8 cellular contexts compared by ENCODE assay signal in the genomic region with DNA sequence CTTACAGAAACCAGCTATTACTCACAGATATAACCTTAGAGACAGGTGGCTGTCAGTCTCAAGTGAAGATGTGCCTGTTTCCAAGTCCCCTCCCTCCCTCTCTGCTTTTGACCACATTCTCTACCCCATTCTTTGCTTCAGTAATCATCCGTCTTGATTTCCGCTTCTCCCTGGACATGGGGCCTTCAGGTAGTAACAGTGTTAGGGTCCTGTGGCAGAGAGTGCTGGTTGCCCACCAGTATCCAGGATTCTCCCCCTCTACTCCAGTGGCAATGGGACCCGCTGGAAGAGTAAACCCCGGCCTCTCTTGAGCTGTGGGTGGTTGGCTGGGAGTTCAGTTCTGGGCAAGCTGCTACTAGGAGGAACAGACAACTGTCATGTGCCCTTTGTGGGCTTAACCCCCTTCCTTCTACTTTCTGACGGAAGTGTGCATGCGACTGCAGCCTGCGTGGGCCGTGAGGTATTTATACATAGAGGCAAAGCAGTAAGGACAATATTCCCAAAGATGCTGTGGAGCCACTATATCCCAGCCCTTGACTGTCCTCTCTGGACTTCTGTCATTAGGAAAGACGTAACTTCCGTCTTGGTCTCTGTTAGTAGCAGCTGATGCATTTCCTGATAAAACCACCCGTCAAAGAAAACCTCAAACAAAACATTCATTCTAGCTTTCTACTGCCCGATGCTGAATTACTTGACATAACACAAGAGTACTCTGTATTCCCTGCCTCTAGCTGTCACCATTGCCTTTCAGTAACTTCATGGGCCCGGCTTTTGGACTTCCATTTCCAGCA. TPM values are rescaled to one million over a fixed set of nuclear protein-coding genes. Genes with fewer than 3 reads are reported as not detected.
DNase-seq lines count a peak whose midpoint lies in the region; ATAC-seq and TF ChIP-seq lines count a peak whose summit lies in the region.

No MANE protein-coding gene starts in this region.

- no peak overlapping the region for H3K23ac ChIP-seq in mesendoderm (ENCODE audit: low read length)

- WGBS in mesendoderm (ENCODE audit: extremely low coverage, insufficient coverage, low lambda C conversion rate): no CpG with 5 or more reads among the region's 13 CpGs

- H2BK5ac ChIP-seq in mesendoderm (ENCODE audit: low read length): no peak overlapping the region

- H3K56ac ChIP-seq in mesendoderm (ENCODE audit: low read length): no peak overlapping the region

- no peaks in the 10 kb centered on the region for H3K4me1 ChIP-seq in mesendoderm (ENCODE audit: control insufficient read depth, low read depth, low read length)

- no peak overlapping the region for H3K4ac ChIP-seq in mesendoderm (ENCODE audit: low read depth, low read length)

- DNase-seq in SKM-1 treated with dmso at 0.1 percent for 144 hours (lab: John Stamatoyannopoulos, UW; ENCODE audit: unreplicated experiment) (peak; percentile 27), mesendoderm (no peak), NCI-H2107 (lab: John Stamatoyannopoulos, UW) (no peak), NCI-H526 treated with DMSO at 0.1 percent for 48 hours (lab: John Stamatoyannopoulos, UW) (no peak)
- peak; percentile 11 for DNase-seq in stimulated activated CD4-positive, alpha-beta T cell treated with anti-CD3 and anti-CD28 coated beads, Interleukin-1b, Interleukin-23, amount 100 ng/mL, for 48 hours

- no peak overlapping the region for H3K4me2 ChIP-seq in mesendoderm (ENCODE audit: low read length)

- peak overlapping the region; percentile 79 for H3K27ac Mint-ChIP-seq in activated naive CD8-positive, alpha-beta T cell

- no peak overlapping the region for H4K8ac ChIP-seq in mesendoderm (ENCODE audit: low read depth, low read length)

- H2BK15ac ChIP-seq in mesendoderm (replicated peaks; ENCODE audit: low read depth): no peak overlapping the region

- H3K36me3 Mint-ChIP-seq in activated naive CD8-positive, alpha-beta T cell: peaks cover 5% of the 10 kb centered on the region

- H3K9me3 Mint-ChIP-seq in activated naive CD8-positive, alpha-beta T cell (ENCODE audit: low read depth): no peaks in the 10 kb centered on the region

- H3K27me3 Mint-ChIP-seq in activated naive CD8-positive, alpha-beta T cell: no peaks in the 10 kb centered on the region

- no peak overlapping the region for H3K9ac ChIP-seq in mesendoderm (ENCODE audit: low read length)

- H2BK120ac ChIP-seq in mesendoderm (ENCODE audit: low read depth, low read length): no peak overlapping the region

- no peak overlapping the region for H3K27ac ChIP-seq in mesendoderm (ENCODE audit: low read depth, low read length)

- H2AK5ac ChIP-seq in mesendoderm (ENCODE audit: low read length): no peak overlapping the region

- no peaks in the 10 kb centered on the region for H3K79me2 ChIP-seq in mesendoderm (ENCODE audit: control insufficient read depth, insufficient read depth, low read length)

- no peaks in the 10 kb centered on the region for H3K36me3 ChIP-seq in mesendoderm (ENCODE audit: control insufficient read depth, insufficient read depth, low read length)

- no peak overlapping the region for H4K5ac ChIP-seq in mesendoderm (ENCODE audit: low read length)

- H3K4me3 Mint-ChIP-seq in activated naive CD8-positive, alpha-beta T cell: peak overlapping the region; percentile 60

- no peak overlapping the region for H3K4me3 ChIP-seq in mesendoderm (ENCODE audit: low read length)

- peak; percentile 50 for TF ChIP-seq POLR2A in GM18505 (IDR thresholded peaks at IDR 0.05; ENCODE audit: borderline replicate concordance, extremely low read depth, insufficient read depth, insufficient read length)

- peaks cover 43% of the 10 kb centered on the region for H3K4me1 Mint-ChIP-seq in activated naive CD8-positive, alpha-beta T cell (ENCODE audit: low read depth)

- ATAC-seq in GM18505 (IDR thresholded peaks at IDR 0.05; ENCODE audit: unreplicated experiment) (peak; percentile 74), HG02884 (IDR thresholded peaks at IDR 0.05; ENCODE audit: unreplicated experiment) (peak; percentile 75)

- no peak overlapping the region for H3K18ac ChIP-seq in mesendoderm (ENCODE audit: low read length)

- no peaks in the 10 kb centered on the region for H3K27me3 ChIP-seq in mesendoderm (ENCODE audit: insufficient read depth, low read length, poor library complexity)

- H3K79me1 ChIP-seq in mesendoderm (ENCODE audit: low read length): no peaks in the 10 kb centered on the region

RNA-seq across cellular contexts. Expression of a gene that starts 17.9 kb away (rescaled TPM):
- polyA plus RNA-seq in mesendoderm (2013, experiment 1 of 2): 52.6 TPM
- 52.5 TPM for polyA plus RNA-seq in mesendoderm (2013, experiment 2 of 2)

Comparison
In these comparisons a context has a peak if more than half of its experiments do, and no peak if none do; other contexts are left out.
1. DNase-seq: peak in SKM-1 treated with dmso at 0.1 percent for 144 hours (single experiment) and stimulated activated CD4-positive, alpha-beta T cell treated with anti-CD3 and anti-CD28 coated beads, Interleukin-1b, Interleukin-23, amount 100 ng/mL, for 48 hours (single experiment); none in mesendoderm (single experiment), NCI-H2107 (single experiment) and NCI-H526 treated with DMSO at 0.1 percent for 48 hours (single experiment).